Comparison of ENCODE assay signal across 21 cellular contexts in genomic region chr2:8031370-8031769, GRCh38.
"Had no signal": no experiment of that assay in that cellular context is flagged by ENCODE, and none has a peak within 500 bp of the region (broad histone marks: within the 10 kb centered on the region; RNA-seq: fewer than 3 reads in every experiment).

No MANE protein-coding gene starts in this region.

- H3K4me3 Mint-ChIP-seq: effector memory CD8-positive, alpha-beta T cell; immature natural killer cell; memory B cell; mesothelial cell of epicardium; naive B cell; nephron; stimulated activated naive B cell treated with anti-CD40 and anti-IgM and Interleukin-4, amounts not matched to agents 10 μg/mL and 1 μg/mL and 100 μg/mL, for 72 hours had no signal

- H3K4me1 Mint-ChIP-seq: memory B cell, naive B cell had no signal

- H3K27ac ChIP-seq: epithelial cell of prostate, esophagus muscularis mucosa, left lung, lower lobe of right lung, pancreas, skin epidermis, tibial artery, upper lobe of left lung had no signal

- H3K9me3 ChIP-seq: esophagus muscularis mucosa, left lung, lower lobe of right lung, pancreas, tibial artery, upper lobe of left lung, uterus had no signal

- H3K27ac Mint-ChIP-seq: effector memory CD8-positive, alpha-beta T cell; memory B cell; mesothelial cell of epicardium; naive B cell; nephron; progenitor cell of endocrine pancreas; stimulated activated naive B cell treated with anti-CD40 and anti-IgM and Interleukin-4, amounts not matched to agents 10 μg/mL and 1 μg/mL and 100 μg/mL, for 72 hours had no signal

- H3K27me3 ChIP-seq: left lung, pancreas, upper lobe of left lung, uterus had no signal

- H3K36me3 ChIP-seq: esophagus muscularis mucosa, left lung, lower lobe of right lung, pancreas, tibial artery, upper lobe of left lung, uterus had no signal

- DNase-seq: effector memory CD8-positive, alpha-beta T cell; immature natural killer cell; left lung; lower lobe of right lung; naive B cell; occipital lobe; pancreas; stimulated activated CD4-positive, alpha-beta T cell treated with anti-CD3 and anti-CD28 coated beads, Interleukin-2, amount 100 ng/mL, for 24 hours; stimulated activated CD4-positive, alpha-beta T cell treated with anti-CD3 and anti-CD28 coated beads, Interleukin-4, amount 100 ng/mL, for 4 hours; stimulated activated naive B cell treated with anti-CD40 and anti-IgM and Interleukin-4, amounts not matched to agents 10 μg/mL and 1 μg/mL and 100 μg/mL, for 72 hours; tibial artery; uterus had no signal

- H3K36me3 Mint-ChIP-seq: memory B cell; mesothelial cell of epicardium; naive B cell; stimulated activated naive B cell treated with anti-CD40 and anti-IgM and Interleukin-4, amounts not matched to agents 10 μg/mL and 1 μg/mL and 100 μg/mL, for 72 hours had no signal

- ATAC-seq: effector memory CD8-positive, alpha-beta T cell; left lung; lower lobe of right lung; pancreas; sciatic nerve; stimulated activated naive B cell treated with anti-CD40 and anti-IgM and Interleukin-4, amounts not matched to agents 10 μg/mL and 1 μg/mL and 100 μg/mL, for 72 hours had no signal

- H3K4me1 ChIP-seq: left lung, lower lobe of right lung, pancreas, tibial artery, upper lobe of left lung, uterus had no signal

- H3K4me3 ChIP-seq: esophagus muscularis mucosa, left lung, lower lobe of right lung, pancreas, skin epidermis, tibial artery, upper lobe of left lung, uterus had no signal

- H3K9me3 Mint-ChIP-seq: effector memory CD8-positive, alpha-beta T cell; immature natural killer cell; memory B cell; mesothelial cell of epicardium; naive B cell; nephron had no signal
